In the genomic region with DNA sequence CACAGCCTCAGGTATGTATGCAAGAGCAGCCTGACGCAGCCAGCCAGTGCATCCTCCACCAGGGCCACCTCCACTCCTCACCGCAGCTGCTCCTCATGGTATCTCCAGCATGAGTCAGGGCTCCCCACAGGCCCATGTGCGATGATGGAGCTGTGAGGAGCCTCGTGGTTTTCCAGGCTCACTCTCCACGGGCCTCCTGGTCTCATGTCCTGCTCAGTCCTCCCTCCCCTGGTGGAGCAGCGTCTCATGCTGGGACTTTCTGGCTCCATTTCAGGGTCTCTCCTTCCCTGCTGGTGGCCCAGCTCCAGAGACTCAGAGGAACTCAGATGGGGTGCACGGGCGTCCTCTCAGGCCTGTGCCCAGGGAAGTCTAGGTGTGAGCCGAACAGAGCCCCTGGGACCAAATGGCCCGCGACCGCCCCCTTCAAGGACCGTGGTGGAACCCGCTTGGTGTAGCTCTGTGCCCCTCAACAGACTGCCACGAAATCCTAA, we compare ENCODE assay signal across 18 cellular contexts.
DNase-seq lines count a peak whose midpoint lies in the region; ATAC-seq and TF ChIP-seq lines count a peak whose summit lies in the region.
"Had no signal": no experiment of that assay in that cellular context is flagged by ENCODE, and none has a peak within 500 bp of the region (broad histone marks: within the 10 kb centered on the region; RNA-seq: fewer than 3 reads in every experiment).

No MANE protein-coding gene starts in this region.

- intact Hi-C loops in uterus (cut with DNase I; ENCODE audit: low total_unique reads) = no loop called here

- H3K27me3 ChIP-seq in lung (ENCODE audit: control insufficient read depth, insufficient read depth) (no peaks in the 10 kb centered on the region), uterus (no peaks in the 10 kb centered on the region)
- H3K27me3 ChIP-seq: gastroesophageal sphincter had no signal

- in situ Hi-C loops in astrocyte of the spinal cord (cut with HindIII; ENCODE audit: low sequenced_read_pairs) = no loop called here

- H3K27ac ChIP-seq in lung (ENCODE audit: low read depth in 1 of 2, low read length in 1 of 2) = no peak overlapping the region
- H3K27ac ChIP-seq in uterus = no peak overlapping the region
- H3K27ac ChIP-seq: gastroesophageal sphincter had no signal

- WGBS in lung, 2 donors = 86% methylated on average over 15 of the region's 15 CpGs

- TF ChIP-seq CTCF in AG10803 (conservative IDR thresholded peaks at IDR 0.05; ENCODE audit: low read length) (no peak), astrocyte of the spinal cord (IDR thresholded peaks at IDR 0.05; ENCODE audit: low read depth, low read length) (no peak), lung (IDR thresholded peaks at IDR 0.05; ENCODE audit: control extremely low read depth, extremely low read depth) (no peak), uterus (IDR thresholded peaks at IDR 0.05) (no peak)

- TF ChIP-seq POLR2A in uterus (IDR thresholded peaks at IDR 0.05) = no peak

- H3K4me1 ChIP-seq in lung (ENCODE audit: control insufficient read depth in 2 of 2, insufficient read depth in 2 of 2, low read length in 2 of 2) (peaks cover 0 to 4% of the 10 kb centered on the region in 2 donors), uterus (no peaks in the 10 kb centered on the region)

- H3K9me3 ChIP-seq in lung (ENCODE audit: control insufficient read depth in 2 of 2, insufficient read depth in 1 of 2, low read length in 1 of 2) (no peaks in the 10 kb centered on the region), uterus (no peaks in the 10 kb centered on the region)
- H3K9me3 ChIP-seq: gastroesophageal sphincter had no signal

- DNase-seq in AG10803 (ENCODE audit: low read depth) (peak; percentile 40), ELR (ENCODE audit: low read depth) (peak; percentile 40), astrocyte of the spinal cord (ENCODE audit: low read depth, low spot score) (peak; percentile 43), lung (ENCODE audit: low spot score) (peak; percentile 11), uterus (no peak), NCI-H774 (lab: John Stamatoyannopoulos, UW) (no peak)
- DNase-seq: activated CD4-positive, CD25-positive, alpha-beta regulatory T cell treated with anti-CD3 and anti-CD28 coated beads, Interleukin-2, amount 50 U/mL, for 72 hours; DND-41; Kasumi-1; left colon; NCI-H1417; NCI-H526; SIG-M5; T-helper 9 cell; trophoblast cell had no signal

- H3K36me3 ChIP-seq in lung (ENCODE audit: control insufficient read depth in 2 of 2, insufficient read depth in 2 of 2, low read length in 2 of 2) (no peaks in the 10 kb centered on the region), uterus (no peaks in the 10 kb centered on the region)
- H3K36me3 ChIP-seq: gastroesophageal sphincter had no signal

- H3K4me3 ChIP-seq in AG10803 (ENCODE audit: low read length) = no peak overlapping the region
- no peak overlapping the region for H3K4me3 ChIP-seq in astrocyte of the spinal cord (ENCODE audit: low read depth, low read length)
- no peak overlapping the region for H3K4me3 ChIP-seq in lung
- H3K4me3 ChIP-seq in uterus = no peak overlapping the region
- H3K4me3 ChIP-seq: gastroesophageal sphincter had no signal

- no peak for ATAC-seq in lung (ENCODE audit: insufficient read depth, low FRiP score)
- no peak for ATAC-seq in GM21381 (IDR thresholded peaks at IDR 0.05; ENCODE audit: unreplicated experiment)
- ATAC-seq in HG02763 (IDR thresholded peaks at IDR 0.05; ENCODE audit: unreplicated experiment) = no peak
- ATAC-seq: gastroesophageal sphincter, left colon had no signal

Comparison
In these comparisons a context has a peak if more than half of its experiments do, and no peak if none do; other contexts are left out.
1. DNase-seq: peak in AG10803 (single experiment), ELR (single experiment), astrocyte of the spinal cord (single experiment) and lung (single experiment); none in uterus (0 of 2) and NCI-H774 (single experiment).